Comparison of ENCODE assay signal across 27 cellular contexts in the genomic region with DNA sequence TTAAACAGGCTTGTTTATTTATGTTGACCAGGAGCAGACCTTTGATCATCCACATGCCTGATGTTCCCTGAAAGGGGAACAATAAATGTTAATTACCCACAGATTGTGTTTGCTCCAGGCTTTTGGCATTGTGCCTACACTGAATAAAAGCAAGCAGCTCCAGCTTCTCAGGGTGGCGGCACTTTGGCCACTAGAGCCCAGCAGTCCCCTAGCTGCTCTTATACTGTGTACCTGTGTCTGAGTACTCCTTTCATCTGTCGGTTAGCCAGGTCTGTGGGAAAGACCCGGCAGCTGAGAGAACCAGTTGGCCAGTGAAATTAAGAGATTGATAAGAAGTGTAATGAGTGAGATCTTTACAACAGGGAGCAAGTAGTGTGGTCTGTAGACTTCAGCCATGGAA.
"Had no signal": no experiment of that assay in that cellular context is flagged by ENCODE, and none has a peak within 500 bp of the region (broad histone marks: within the 10 kb centered on the region; RNA-seq: fewer than 3 reads in every experiment).

No MANE protein-coding gene starts in this region.

- H3K9me3 ChIP-seq: prostate gland, thoracic aorta, upper lobe of right lung, uterus had no signal

- H3K4me1 Mint-ChIP-seq: memory B cell; mesothelial cell of epicardium; naive thymus-derived CD4-positive, alpha-beta T cell; nephron; neural progenitor cell; stimulated activated naive B cell treated with anti-CD40 and anti-IgM and Interleukin-4, amounts not matched to agents 10 μg/mL and 1 μg/mL and 100 μg/mL, for 72 hours had no signal

- H3K4me3 Mint-ChIP-seq: memory B cell; mesothelial cell of epicardium; naive thymus-derived CD4-positive, alpha-beta T cell; nephron; neural progenitor cell; stimulated activated naive B cell treated with anti-CD40 and anti-IgM and Interleukin-4, amounts not matched to agents 10 μg/mL and 1 μg/mL and 100 μg/mL, for 72 hours; stimulated activated naive CD8-positive, alpha-beta T cell treated with anti-CD3 and anti-CD28 coated beads, Interleukin-15, Interleukin-2, amounts not matched to agents 100 ng/mL and 50 ng/mL, for 24 hours had no signal

- H3K4me2 ChIP-seq: neural progenitor cell had no signal

- H2AFZ ChIP-seq: neural progenitor cell, parathyroid adenoma had no signal

- H3K36me3 Mint-ChIP-seq: memory B cell; mesothelial cell of epicardium; neural progenitor cell; stimulated activated naive B cell treated with anti-CD40 and anti-IgM and Interleukin-4, amounts not matched to agents 10 μg/mL and 1 μg/mL and 100 μg/mL, for 72 hours had no signal

- ATAC-seq: heart right ventricle; left lobe of liver; naive thymus-derived CD4-positive, alpha-beta T cell; stimulated activated naive B cell treated with anti-CD40 and anti-IgM and Interleukin-4, amounts not matched to agents 10 μg/mL and 1 μg/mL and 100 μg/mL, for 72 hours; upper lobe of right lung had no signal

- DNase-seq: dermis blood vessel endothelial cell; effector memory CD4-positive, alpha-beta T cell; esophagus squamous epithelium; foreskin melanocyte; glutamatergic neuron; heart right ventricle; hypothalamus; naive thymus-derived CD4-positive, alpha-beta T cell; sigmoid colon; spleen; stimulated activated CD4-positive, alpha-beta T cell treated with anti-CD3 and anti-CD28 coated beads, Interleukin-4, amount 100 ng/mL, for 4 hours; stimulated activated naive B cell treated with anti-CD40 and anti-IgM and Interleukin-4, amounts not matched to agents 10 μg/mL and 1 μg/mL and 100 μg/mL, for 72 hours; upper lobe of right lung; uterus had no signal

- H3K27me3 Mint-ChIP-seq: memory B cell; naive thymus-derived CD4-positive, alpha-beta T cell; stimulated activated naive B cell treated with anti-CD40 and anti-IgM and Interleukin-4, amounts not matched to agents 10 μg/mL and 1 μg/mL and 100 μg/mL, for 72 hours; stimulated activated naive CD8-positive, alpha-beta T cell treated with anti-CD3 and anti-CD28 coated beads, Interleukin-15, Interleukin-2, amounts not matched to agents 100 ng/mL and 50 ng/mL, for 24 hours had no signal

- H3K4me1 ChIP-seq: esophagus squamous epithelium, heart right ventricle, neural progenitor cell, parathyroid adenoma, prostate gland, right atrium auricular region, sigmoid colon, spleen, tibial nerve, upper lobe of right lung, uterus had no signal

- H3K27me3 ChIP-seq: esophagus squamous epithelium, heart right ventricle, neural progenitor cell, right atrium auricular region, sigmoid colon, spleen, tibial nerve, upper lobe of right lung, uterus had no signal

- H3K4me3 ChIP-seq: coronary artery, esophagus squamous epithelium, heart right ventricle, lung, neural progenitor cell, prostate gland, right atrium auricular region, sigmoid colon, spleen, thoracic aorta, tibial nerve, upper lobe of right lung, uterus had no signal

- H3K27ac Mint-ChIP-seq: memory B cell; mesothelial cell of epicardium; naive thymus-derived CD4-positive, alpha-beta T cell; nephron; neural progenitor cell; stimulated activated naive B cell treated with anti-CD40 and anti-IgM and Interleukin-4, amounts not matched to agents 10 μg/mL and 1 μg/mL and 100 μg/mL, for 72 hours; stimulated activated naive CD8-positive, alpha-beta T cell treated with anti-CD3 and anti-CD28 coated beads, Interleukin-15, Interleukin-2, amounts not matched to agents 100 ng/mL and 50 ng/mL, for 24 hours had no signal

- H3K36me3 ChIP-seq: esophagus squamous epithelium, heart right ventricle, neural progenitor cell, prostate gland, right atrium auricular region, sigmoid colon, spleen, thoracic aorta, tibial nerve, upper lobe of right lung, uterus had no signal

- H3K79me2 ChIP-seq: parathyroid adenoma had no signal

- H3K27ac ChIP-seq: coronary artery, esophagus squamous epithelium, heart right ventricle, neural progenitor cell, parathyroid adenoma, prostate gland, right atrium auricular region, sigmoid colon, spleen, thoracic aorta, tibial nerve, upper lobe of right lung, uterus had no signal
